8 cellular contexts compared by ENCODE assay signal in the genomic region with DNA sequence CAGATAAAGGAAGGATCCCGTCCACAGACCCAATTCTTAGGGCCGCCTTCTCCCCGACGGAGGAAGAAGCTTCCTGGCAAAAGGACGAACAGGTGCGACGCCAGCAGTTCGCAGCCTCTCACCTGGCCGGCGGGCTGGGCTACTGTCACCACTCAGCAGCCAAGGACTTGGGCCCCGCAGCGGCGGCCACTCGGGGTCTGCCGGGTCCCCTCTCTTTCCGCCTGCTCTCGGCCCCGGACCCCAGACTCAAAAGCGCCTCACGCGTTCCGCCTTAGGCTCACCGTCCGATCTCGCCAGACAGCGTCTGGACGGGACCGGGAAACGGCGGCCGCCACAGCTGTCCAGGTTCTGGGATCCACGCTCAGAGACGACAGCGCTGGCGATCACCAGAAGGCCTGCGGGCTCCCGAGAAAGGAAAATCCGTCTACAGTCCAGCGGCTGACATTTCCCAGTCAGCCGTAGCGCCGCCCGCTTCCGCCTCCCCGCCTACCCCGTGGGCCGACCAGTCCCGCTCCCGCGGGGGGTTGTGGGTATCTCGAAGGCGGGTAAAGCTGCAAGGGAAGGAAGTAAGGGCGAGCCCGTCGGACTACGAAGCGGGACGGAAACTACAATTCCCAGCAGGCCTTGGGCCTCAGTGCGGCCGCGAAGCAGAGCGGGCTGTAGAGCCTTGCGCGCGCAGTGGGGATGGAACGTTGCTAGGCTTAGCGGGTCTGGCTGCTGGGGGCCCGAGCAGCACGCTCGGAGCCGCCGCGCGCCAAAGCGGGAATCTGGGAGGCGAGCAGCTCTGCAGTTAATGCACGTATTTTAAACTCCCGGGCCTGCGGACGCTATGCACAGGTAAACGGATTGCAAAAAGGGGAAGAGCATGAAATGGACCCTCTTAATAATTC. TPM values are rescaled to one million over a fixed set of nuclear protein-coding genes. Genes with fewer than 3 reads are reported as not detected.
DNase-seq lines count a peak whose midpoint lies in the region; ATAC-seq lines count a peak whose summit lies in the region.

LMBRD2 (minus strand) TSS at position 454 of the 890 bp plus-strand sequence. CDS start 8,538 bp downstream, outside the sequence.
SKP2 (plus strand) TSS at position 678 of the 890 bp plus-strand sequence; CDS start at position 830, 152 bp downstream.

- H3K9me3 Mint-ChIP-seq in effector memory CD8-positive, alpha-beta T cell = no peaks in the 10 kb centered on the region
- H3K9me3 Mint-ChIP-seq in memory B cell = no peaks in the 10 kb centered on the region

- H3K4me1 Mint-ChIP-seq in effector memory CD8-positive, alpha-beta T cell (ENCODE audit: low read depth in 2 of 2) = peaks cover 40 to 63% of the 10 kb centered on the region in 2 donors
- peaks cover 32% of the 10 kb centered on the region for H3K4me1 Mint-ChIP-seq in memory B cell

- peak within 1 kb of the TSS; percentile 91 to 95 for H3K27ac Mint-ChIP-seq in effector memory CD8-positive, alpha-beta T cell
- peak within 1 kb of the TSS; percentile 92 for H3K27ac Mint-ChIP-seq in memory B cell

- ATAC-seq in GM21360 (IDR thresholded peaks at IDR 0.05; ENCODE audit: unreplicated experiment) = peak; percentile 98
- peak; percentile 96 for ATAC-seq in effector memory CD8-positive, alpha-beta T cell (replicated peaks)
- ATAC-seq in memory B cell (ENCODE audit: low read depth) = peak; percentile 97

- H3K4me3 Mint-ChIP-seq in effector memory CD8-positive, alpha-beta T cell = peak within 1 kb of the TSS; percentile 95 to 97
- peak within 1 kb of the TSS; percentile 94 for H3K4me3 Mint-ChIP-seq in memory B cell

- H3K27me3 Mint-ChIP-seq in effector memory CD8-positive, alpha-beta T cell = no peaks in the 10 kb centered on the region
- H3K27me3 Mint-ChIP-seq in memory B cell = no peaks in the 10 kb centered on the region

- DNase-seq in COLO668 (lab: John Stamatoyannopoulos, UW; ENCODE audit: unreplicated experiment) = peak; percentile 99
- DNase-seq in HT1080 (ENCODE audit: low read depth) = peak; percentile 99
- peak; percentile 100 for DNase-seq in NOMO-1 treated with DMSO at 0.1 percent for 48 hours (lab: John Stamatoyannopoulos, UW; ENCODE audit: unreplicated experiment)
- DNase-seq in activated CD8-positive, alpha-beta memory T cell treated with anti-CD3 and anti-CD28 coated beads for 4 hours (ENCODE audit: low read depth in 2 of 2) = peak; percentile 94 to 97
- peak; percentile 95 to 97 (median 96) for DNase-seq in effector memory CD8-positive, alpha-beta T cell
- peak; percentile 87 to 92 for DNase-seq in memory B cell (ENCODE audit: low spot score in 2 of 2)
- DNase-seq in stimulated activated CD8-positive, alpha-beta memory T cell treated with anti-CD3 and anti-CD28 coated beads, Interleukin-12 subunit alpha, Interleukin-12 subunit beta, amount 100 ng/mL, for 24 hours (ENCODE audit: extremely low read depth) = peak; percentile 99

- peaks cover 11% of the 10 kb centered on the region for H3K36me3 Mint-ChIP-seq in effector memory CD8-positive, alpha-beta T cell (ENCODE audit: insufficient read depth)
- H3K36me3 Mint-ChIP-seq in memory B cell = peaks cover 18% of the 10 kb centered on the region

RNA-seq across cellular contexts. Expression of gene LMBRD2, which starts in this region (rescaled TPM):
- total RNA-seq in HT1080 (2014; rRNA removed; shearing (Covaris generic)) = 3.9 and 8.0 TPM in 2 replicates
- 3.6 and 5.2 TPM in 2 replicates for polyA plus RNA-seq in HT1080 (2015; cell fraction: cytosol; rRNA removed)
- 10.9 and 11.9 TPM in 2 replicates for polyA plus RNA-seq in HT1080 (2015; cell fraction: nucleus; rRNA removed)

RNA-seq across cellular contexts. Expression of gene SKP2, which starts in this region (rescaled TPM):
- total RNA-seq in HT1080 (2014; rRNA removed; shearing (Covaris generic)) = 80.6 and 84.1 TPM in 2 replicates
- polyA plus RNA-seq in HT1080 (2015; cell fraction: cytosol; rRNA removed) = 35.0 TPM in 2 replicates
- 29.6 and 30.4 TPM in 2 replicates for polyA plus RNA-seq in HT1080 (2015; cell fraction: nucleus; rRNA removed)

Comparison
In these comparisons a context has a peak if more than half of its experiments do, and no peak if none do; other contexts are left out.
1. Peak in every context shown above with its lines: DNase-seq and ATAC-seq.